Comparison of ENCODE assay signal across 1 cellular context in the genomic region with DNA sequence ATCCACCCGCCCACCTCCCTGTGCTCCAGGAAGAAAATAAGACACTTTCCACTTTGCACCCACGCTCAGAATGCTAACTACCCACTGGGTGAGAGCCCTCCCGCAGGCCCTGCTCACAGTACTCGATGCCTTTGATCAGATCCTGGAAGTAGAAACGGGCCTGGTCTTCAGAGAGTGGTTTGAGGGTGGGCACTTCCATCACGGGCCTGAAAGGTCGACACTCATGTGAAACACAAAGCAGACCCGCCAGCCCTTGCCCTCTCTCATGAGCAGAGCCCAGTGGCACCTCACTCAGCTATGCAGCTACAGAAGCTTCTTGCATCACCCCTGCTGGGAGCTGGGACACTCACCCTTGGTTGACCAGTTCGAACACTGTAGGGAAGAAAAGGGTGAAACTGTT.
TF ChIP-seq lines count a peak whose summit lies in the region.

No MANE protein-coding gene starts in this region.

TF ChIP-seq in K562, 482 proteins besides CTCF, POLR2A, EP300 and RAD21:
- TF ChIP-seq, protein P1, sequence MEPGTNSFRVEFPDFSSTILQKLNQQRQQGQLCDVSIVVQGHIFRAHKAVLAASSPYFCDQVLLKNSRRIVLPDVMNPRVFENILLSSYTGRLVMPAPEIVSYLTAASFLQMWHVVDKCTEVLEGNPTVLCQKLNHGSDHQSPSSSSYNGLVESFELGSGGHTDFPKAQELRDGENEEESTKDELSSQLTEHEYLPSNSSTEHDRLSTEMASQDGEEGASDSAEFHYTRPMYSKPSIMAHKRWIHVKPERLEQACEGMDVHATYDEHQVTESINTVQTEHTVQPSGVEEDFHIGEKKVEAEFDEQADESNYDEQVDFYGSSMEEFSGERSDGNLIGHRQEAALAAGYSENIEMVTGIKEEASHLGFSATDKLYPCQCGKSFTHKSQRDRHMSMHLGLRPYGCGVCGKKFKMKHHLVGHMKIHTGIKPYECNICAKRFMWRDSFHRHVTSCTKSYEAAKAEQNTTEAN (CRISPR knock-in tag; IDR thresholded peaks at IDR 0.05): no peak
- TF ChIP-seq CEBPG (CRISPR knock-in tag; IDR thresholded peaks at IDR 0.05) (peak; percentile 31; the same call in 1 of the 2 replicates), CEBPG (tag; conservative IDR thresholded peaks at IDR 0.05 in 1 of 2, IDR thresholded peaks at IDR 0.05 in 1 of 2) (no peak)
